1 cellular context compared by ENCODE assay signal in genomic region chr6:36803908-36804307, GRCh38.
TF ChIP-seq lines count a peak whose summit lies in the region.

No MANE protein-coding gene starts in this region.

TF ChIP-seq in neural cell, 6 proteins besides CTCF, POLR2A, EP300 and RAD21 (continued from another document):
- TF ChIP-seq REST (IDR thresholded peaks at IDR 0.05; ENCODE audit: borderline replicate concordance) (no peak), POLR2AphosphoS5 (IDR thresholded peaks at IDR 0.05) (no peak), MXI1 (conservative IDR thresholded peaks at IDR 0.05; ENCODE audit: poor library complexity, severe bottlenecking) (no peak)
TF ChIP-seq in neural cell: peak in this region for 0.
